Comparison of ENCODE assay signal across 20 cellular contexts in genomic region chr5:103862398-103862797, GRCh38.
"Had no signal": no experiment of that assay in that cellular context is flagged by ENCODE, and none has a peak within 500 bp of the region (broad histone marks: within the 10 kb centered on the region; RNA-seq: fewer than 3 reads in every experiment).

No MANE protein-coding gene starts in this region.

- H3K9ac ChIP-seq: parathyroid adenoma had no signal

- H3K4me1 ChIP-seq: esophagus muscularis mucosa, gastroesophageal sphincter, parathyroid adenoma, prostate gland, right lobe of liver, testis, tibial nerve had no signal

- H3K27me3 Mint-ChIP-seq: effector memory CD8-positive, alpha-beta T cell; naive B cell; stimulated activated memory B cell treated with anti-CD40 and anti-IgM and Interleukin-4, amounts not matched to agents 10 μg/mL and 1 μg/mL and 100 μg/mL, for 72 hours; stimulated activated naive CD8-positive, alpha-beta T cell treated with anti-CD3 and anti-CD28 coated beads, Interleukin-15, amount 100 ng/mL, for 72 hours had no signal

- H3K36me3 Mint-ChIP-seq: naive B cell; stimulated activated memory B cell treated with anti-CD40 and anti-IgM and Interleukin-4, amounts not matched to agents 10 μg/mL and 1 μg/mL and 100 μg/mL, for 72 hours had no signal

- H3K9me3 Mint-ChIP-seq: nephron had no signal

- H2AFZ ChIP-seq: parathyroid adenoma had no signal

- H3K27ac ChIP-seq: epithelial cell of prostate, esophagus muscularis mucosa, gastroesophageal sphincter, parathyroid adenoma, prostate gland, right lobe of liver, testis, tibial nerve had no signal

- H3K4me3 ChIP-seq: esophagus muscularis mucosa, gastroesophageal sphincter, lung, prostate gland, right lobe of liver, testis, tibial nerve had no signal

- H3K27ac Mint-ChIP-seq: effector memory CD8-positive, alpha-beta T cell; naive B cell; nephron; stimulated activated memory B cell treated with anti-CD40 and anti-IgM and Interleukin-4, amounts not matched to agents 10 μg/mL and 1 μg/mL and 100 μg/mL, for 72 hours; stimulated activated naive CD8-positive, alpha-beta T cell treated with anti-CD3 and anti-CD28 coated beads, Interleukin-15, amount 100 ng/mL, for 72 hours had no signal

- DNase-seq: effector memory CD8-positive, alpha-beta T cell; foreskin fibroblast; left colon; left ventricle myocardium superior; mesenchymal stem cell; naive B cell; retina; right lobe of liver; stimulated activated CD4-positive, alpha-beta T cell treated with anti-CD3 and anti-CD28 coated beads, Interleukin-4, amount 100 ng/mL, for 1 hour; stimulated activated naive CD8-positive, alpha-beta T cell treated with anti-CD3 and anti-CD28 coated beads, Interleukin-15, amount 100 ng/mL, for 72 hours; testis had no signal

- H3K9me3 ChIP-seq: esophagus muscularis mucosa, gastroesophageal sphincter, prostate gland, right lobe of liver, testis, tibial nerve had no signal

- H3K36me3 ChIP-seq: esophagus muscularis mucosa, gastroesophageal sphincter, prostate gland, right lobe of liver, tibial nerve had no signal

- ATAC-seq: effector memory CD8-positive, alpha-beta T cell; gastroesophageal sphincter; left colon; left ventricle myocardium superior; right lobe of liver; stimulated activated memory B cell treated with anti-CD40 and anti-IgM and Interleukin-4, amounts not matched to agents 10 μg/mL and 1 μg/mL and 100 μg/mL, for 72 hours; stimulated activated naive CD8-positive, alpha-beta T cell treated with anti-CD3 and anti-CD28 coated beads, Interleukin-15, amount 100 ng/mL, for 72 hours had no signal

- H3K4me1 Mint-ChIP-seq: naive B cell; nephron; stimulated activated memory B cell treated with anti-CD40 and anti-IgM and Interleukin-4, amounts not matched to agents 10 μg/mL and 1 μg/mL and 100 μg/mL, for 72 hours; stimulated activated naive CD8-positive, alpha-beta T cell treated with anti-CD3 and anti-CD28 coated beads, Interleukin-15, amount 100 ng/mL, for 72 hours had no signal

- H3K79me2 ChIP-seq: parathyroid adenoma had no signal

- H3K4me3 Mint-ChIP-seq: effector memory CD8-positive, alpha-beta T cell; naive B cell; nephron; stimulated activated memory B cell treated with anti-CD40 and anti-IgM and Interleukin-4, amounts not matched to agents 10 μg/mL and 1 μg/mL and 100 μg/mL, for 72 hours; stimulated activated naive CD8-positive, alpha-beta T cell treated with anti-CD3 and anti-CD28 coated beads, Interleukin-15, amount 100 ng/mL, for 72 hours had no signal

- H3K27me3 ChIP-seq: esophagus muscularis mucosa, gastroesophageal sphincter, right lobe of liver, testis, tibial nerve had no signal
